In genomic region chr17:78589031-78589675, GRCh38 we compare ENCODE assay signal across 1 cellular context.
TF ChIP-seq lines count a peak whose summit lies in the region.

No MANE protein-coding gene starts in this region.

TF ChIP-seq in H1, 55 proteins besides CTCF, POLR2A, EP300 and RAD21:
- TF ChIP-seq CEBPB (IDR thresholded peaks at IDR 0.05; ENCODE audit: low read depth, low read length) (no peak), RXRA (IDR thresholded peaks at IDR 0.05; ENCODE audit: insufficient read depth, low read depth, low read length) (no peak), TCF12 (IDR thresholded peaks at IDR 0.05; ENCODE audit: low read depth, low read length) (no peak), JUN (IDR thresholded peaks at IDR 0.05; ENCODE audit: low read depth, low read length) (no peak), HDAC2 (IDR thresholded peaks at IDR 0.05; ENCODE audit: borderline replicate concordance in 1 of 2, low read depth in 2 of 2, low read length in 2 of 2) (no peak), GTF2F1 (IDR thresholded peaks at IDR 0.05; ENCODE audit: borderline replicate concordance, low read depth, low read length) (no peak), SAP30 (IDR thresholded peaks at IDR 0.05; ENCODE audit: insufficient read depth, insufficient replicate concordance, low read length) (no peak), NANOG (IDR thresholded peaks at IDR 0.05; ENCODE audit: insufficient read depth, low read depth, low read length, poor library complexity, severe bottlenecking) (no peak), SP2 (IDR thresholded peaks at IDR 0.05; ENCODE audit: low read length) (no peak), POU5F1 (IDR thresholded peaks at IDR 0.05; ENCODE audit: low read depth, low read length) (no peak), CREB1 (IDR thresholded peaks at IDR 0.05) (no peak), E2F6 (IDR thresholded peaks at IDR 0.05) (no peak), SP4 (IDR thresholded peaks at IDR 0.05; ENCODE audit: low read length) (no peak)
